Comparison of ENCODE assay signal across 11 cellular contexts in the genomic region with DNA sequence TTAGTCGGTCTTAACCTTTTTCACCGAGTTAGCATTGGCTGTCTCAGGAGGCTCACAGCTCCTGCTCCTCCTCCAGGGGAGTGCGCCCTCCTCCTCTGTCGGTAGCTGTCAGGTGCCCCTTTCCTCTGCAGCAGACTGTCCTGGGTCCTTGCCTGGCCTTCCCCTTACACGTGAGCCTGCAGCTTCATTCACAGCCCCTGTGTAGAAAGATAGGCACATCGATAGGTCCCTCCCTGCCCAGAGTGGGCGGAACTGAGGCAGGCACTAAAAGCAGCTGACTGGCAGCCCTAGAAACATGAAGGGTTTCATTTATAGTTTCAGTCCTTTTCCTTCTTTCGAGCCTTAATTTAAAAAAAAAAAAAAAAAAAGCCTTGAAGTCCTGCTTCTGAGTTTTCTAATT. TPM values are rescaled to one million over a fixed set of nuclear protein-coding genes. Genes with fewer than 3 reads are reported as not detected.
DNase-seq lines count a peak whose midpoint lies in the region; ATAC-seq and TF ChIP-seq lines count a peak whose summit lies in the region.
"Had no signal": no experiment of that assay in that cellular context is flagged by ENCODE, and none has a peak within 500 bp of the region (broad histone marks: within the 10 kb centered on the region; RNA-seq: fewer than 3 reads in every experiment).

No MANE protein-coding gene starts in this region.

- H3K27me3 Mint-ChIP-seq in T-helper 17 cell, result no peaks in the 10 kb centered on the region

- no peak overlapping the region for H2BK120ac ChIP-seq in trophoblast cell (ENCODE audit: insufficient read depth, low read length, poor library complexity)

- TF ChIP-seq EP300 in SK-N-SH (IDR thresholded peaks at IDR 0.05; ENCODE audit: borderline replicate concordance in 1 of 2, low read depth in 1 of 2, low read length in 1 of 2), result no peak

- H3K23ac ChIP-seq in trophoblast cell (ENCODE audit: low read length), result no peak overlapping the region

- H2BK5ac ChIP-seq in trophoblast cell (ENCODE audit: low read depth, low read length, poor library complexity), result no peak overlapping the region

- DNase-seq in NCI-H510A treated with DMSO at 0.1 percent for 48 hours (lab: John Stamatoyannopoulos, UW), result peak; percentile 46
- DNase-seq in NCI-H510A (lab: John Stamatoyannopoulos, UW), result no peak
- no peak for DNase-seq in T-helper 17 cell
- DNase-seq in trophoblast cell, result no peak
- DNase-seq in SW 1271 (lab: John Stamatoyannopoulos, UW), result no peak
- no peak for DNase-seq in ureter (ENCODE audit: low spot score)
- DNase-seq in SK-N-SH, result no peak
- DNase-seq: aorta, mesendoderm, NCI-H2029 treated with DMSO at 0.1 percent for 48 hours had no signal

- H4K20me1 ChIP-seq in SK-N-SH (ENCODE audit: insufficient read depth), result peaks cover 93% of the 10 kb centered on the region

- H3K4me3 Mint-ChIP-seq in T-helper 17 cell, result no peak overlapping the region

- no peaks in the 10 kb centered on the region for H3K79me1 ChIP-seq in trophoblast cell (ENCODE audit: low read length)

- no peaks in the 10 kb centered on the region for H3K9me2 ChIP-seq in SK-N-SH

- no peak overlapping the region for H4K12ac ChIP-seq in trophoblast cell (ENCODE audit: low read depth, low read length)

- peak overlapping the region; percentile 77 for H3K27ac Mint-ChIP-seq in T-helper 17 cell

- H3K27me3 ChIP-seq in trophoblast cell (ENCODE audit: insufficient read depth, low read length) (no peaks in the 10 kb centered on the region), SK-N-SH (ENCODE audit: insufficient read depth) (no peaks in the 10 kb centered on the region)

- ATAC-seq in HG02571 (IDR thresholded peaks at IDR 0.05; ENCODE audit: unreplicated experiment) (peak; percentile 64), T-helper 17 cell (no peak)

- no peak overlapping the region for H4K8ac ChIP-seq in trophoblast cell (ENCODE audit: low read depth, low read length)

- H3K79me2 ChIP-seq in trophoblast cell (ENCODE audit: control insufficient read depth, insufficient read depth, low read length, poor library complexity), result peaks cover 28% of the 10 kb centered on the region
- H3K79me2 ChIP-seq in SK-N-SH (ENCODE audit: insufficient read depth), result peaks cover 99% of the 10 kb centered on the region

- CTCF ChIA-PET in SK-N-SH (lab: Yijun Ruan, JAX), result interaction anchor here (1.4 to 6.5 kb wide), 2 partner anchors 15 to 36 kb away, joined by 3 to 37 read pairs; no protein-coding TSS in a partner anchor

- no peak for TF ChIP-seq RAD21 in SK-N-SH (IDR thresholded peaks at IDR 0.05; ENCODE audit: low read length)

- H3K9ac ChIP-seq in trophoblast cell (ENCODE audit: low read length) (no peak overlapping the region), SK-N-SH (no peak overlapping the region)

- H2AFZ ChIP-seq in trophoblast cell (ENCODE audit: insufficient read depth, low read length, poor library complexity) (no peak overlapping the region), SK-N-SH (ENCODE audit: low read depth) (no peak overlapping the region)

- H4K91ac ChIP-seq in trophoblast cell (ENCODE audit: low read depth, low read length), result no peak overlapping the region

- no peak overlapping the region for H3K14ac ChIP-seq in trophoblast cell (ENCODE audit: low read length)

- no peak overlapping the region for H2AK5ac ChIP-seq in trophoblast cell (ENCODE audit: low read length)

- no peak for TF ChIP-seq CTCF in SK-N-SH (IDR thresholded peaks at IDR 0.05)

- no peak overlapping the region for H3K4me2 ChIP-seq in trophoblast cell (ENCODE audit: low read length)
- H3K4me2 ChIP-seq in SK-N-SH, result no peak overlapping the region

- no peak overlapping the region for H3K4me3 ChIP-seq in trophoblast cell (ENCODE audit: low read depth, low read length)
- no peak overlapping the region for H3K4me3 ChIP-seq in SK-N-SH (ENCODE audit: low read depth in 2 of 2, low read length in 1 of 2)

- peaks cover 15 to 18% of the 10 kb centered on the region in 2 experiments for H3K36me3 ChIP-seq in trophoblast cell (ENCODE audit: control insufficient read depth in 1 of 2, insufficient read depth in 2 of 2, low read length in 2 of 2)
- peaks cover 2 to 4% of the 10 kb centered on the region in 2 experiments for H3K36me3 ChIP-seq in SK-N-SH (replicated peaks in 1 of 2; ENCODE audit: control insufficient read depth in 1 of 2, insufficient read depth in 2 of 2, low read length in 1 of 2)

- no peaks in the 10 kb centered on the region for H3K36me3 Mint-ChIP-seq in T-helper 17 cell (ENCODE audit: low read depth)

- H3K4ac ChIP-seq in trophoblast cell (ENCODE audit: low read depth, low read length), result peak overlapping the region; percentile 5

- peaks cover 36% of the 10 kb centered on the region for H3F3A ChIP-seq in SK-N-SH (replicated peaks; ENCODE audit: insufficient read depth)

- peaks cover 68% of the 10 kb centered on the region for H3K4me1 Mint-ChIP-seq in T-helper 17 cell

- no CpG with 5 or more reads among the region's 8 CpGs for WGBS in trophoblast cell (ENCODE audit: extremely low coverage, insufficient coverage, insufficient read length)
- 90% methylated on average over 8 of the region's 8 CpGs for WGBS in SK-N-SH (ENCODE audit: low lambda C conversion rate)

- H3K4me1 ChIP-seq in trophoblast cell (ENCODE audit: control insufficient read depth in 1 of 2, insufficient read depth in 2 of 2, low read length in 2 of 2) (peaks cover 3 to 5% of the 10 kb centered on the region in 2 experiments), SK-N-SH (ENCODE audit: control insufficient read depth in 1 of 2, insufficient read depth in 2 of 2, low read depth in 1 of 2, low read length in 1 of 2) (peaks cover 51 to 68% of the 10 kb centered on the region in 2 experiments)

- no peak overlapping the region for H3K27ac ChIP-seq in trophoblast cell (ENCODE audit: low read depth, low read length)
- no peak overlapping the region for H3K27ac ChIP-seq in SK-N-SH (ENCODE audit: low read depth in 2 of 2, low read length in 1 of 2)

- H3K18ac ChIP-seq in trophoblast cell (ENCODE audit: low read length), result no peak overlapping the region

- POLR2A ChIA-PET in SK-N-SH (lab: Yijun Ruan, JAX), result no interaction called here

- no peak overlapping the region for H2BK12ac ChIP-seq in trophoblast cell (ENCODE audit: low read length)

- no peaks in the 10 kb centered on the region for H3K9me3 ChIP-seq in T-helper 17 cell (ENCODE audit: control insufficient read depth, low read length, poor library complexity, severe bottlenecking)
- H3K9me3 ChIP-seq in trophoblast cell (ENCODE audit: insufficient read depth, low read depth, low read length), result no peaks in the 10 kb centered on the region
- no peaks in the 10 kb centered on the region for H3K9me3 ChIP-seq in SK-N-SH

TF ChIP-seq in SK-N-SH, 30 proteins besides CTCF, POLR2A, EP300 and RAD21 (continues in another document):
- TF ChIP-seq, protein P1, sequence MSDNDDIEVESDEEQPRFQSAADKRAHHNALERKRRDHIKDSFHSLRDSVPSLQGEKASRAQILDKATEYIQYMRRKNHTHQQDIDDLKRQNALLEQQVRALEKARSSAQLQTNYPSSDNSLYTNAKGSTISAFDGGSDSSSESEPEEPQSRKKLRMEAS (IDR thresholded peaks at IDR 0.05; ENCODE audit: low read depth), result no peak
- no peak for TF ChIP-seq TAF1 (IDR thresholded peaks at IDR 0.05; ENCODE audit: borderline replicate concordance, low read depth, low read length)
- TF ChIP-seq, protein P2, sequence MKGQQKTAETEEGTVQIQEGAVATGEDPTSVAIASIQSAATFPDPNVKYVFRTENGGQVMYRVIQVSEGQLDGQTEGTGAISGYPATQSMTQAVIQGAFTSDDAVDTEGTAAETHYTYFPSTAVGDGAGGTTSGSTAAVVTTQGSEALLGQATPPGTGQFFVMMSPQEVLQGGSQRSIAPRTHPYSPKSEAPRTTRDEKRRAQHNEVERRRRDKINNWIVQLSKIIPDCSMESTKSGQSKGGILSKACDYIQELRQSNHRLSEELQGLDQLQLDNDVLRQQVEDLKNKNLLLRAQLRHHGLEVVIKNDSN (IDR thresholded peaks at IDR 0.05; ENCODE audit: borderline replicate concordance, low read depth), result no peak
- TF ChIP-seq, protein P3, sequence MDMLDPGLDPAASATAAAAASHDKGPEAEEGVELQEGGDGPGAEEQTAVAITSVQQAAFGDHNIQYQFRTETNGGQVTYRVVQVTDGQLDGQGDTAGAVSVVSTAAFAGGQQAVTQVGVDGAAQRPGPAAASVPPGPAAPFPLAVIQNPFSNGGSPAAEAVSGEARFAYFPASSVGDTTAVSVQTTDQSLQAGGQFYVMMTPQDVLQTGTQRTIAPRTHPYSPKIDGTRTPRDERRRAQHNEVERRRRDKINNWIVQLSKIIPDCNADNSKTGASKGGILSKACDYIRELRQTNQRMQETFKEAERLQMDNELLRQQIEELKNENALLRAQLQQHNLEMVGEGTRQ (IDR thresholded peaks at IDR 0.05; ENCODE audit: borderline replicate concordance, low read depth, low read length), result no peak
- TF ChIP-seq RXRA (IDR thresholded peaks at IDR 0.05; ENCODE audit: borderline replicate concordance, low read depth), result no peak
- TF ChIP-seq, protein P4, sequence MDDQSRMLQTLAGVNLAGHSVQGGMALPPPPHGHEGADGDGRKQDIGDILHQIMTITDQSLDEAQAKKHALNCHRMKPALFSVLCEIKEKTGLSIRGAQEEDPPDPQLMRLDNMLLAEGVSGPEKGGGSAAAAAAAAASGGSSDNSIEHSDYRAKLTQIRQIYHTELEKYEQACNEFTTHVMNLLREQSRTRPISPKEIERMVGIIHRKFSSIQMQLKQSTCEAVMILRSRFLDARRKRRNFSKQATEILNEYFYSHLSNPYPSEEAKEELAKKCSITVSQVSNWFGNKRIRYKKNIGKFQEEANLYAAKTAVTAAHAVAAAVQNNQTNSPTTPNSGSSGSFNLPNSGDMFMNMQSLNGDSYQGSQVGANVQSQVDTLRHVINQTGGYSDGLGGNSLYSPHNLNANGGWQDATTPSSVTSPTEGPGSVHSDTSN (IDR thresholded peaks at IDR 0.05), result no peak
- TF ChIP-seq ELF1 (IDR thresholded peaks at IDR 0.05), result no peak
- TF ChIP-seq FOXM1 (IDR thresholded peaks at IDR 0.05; ENCODE audit: low read depth), result no peak

RNA-seq across cellular contexts. Expression of a gene that starts 17.2 kb away (rescaled TPM):
- total RNA-seq in T-helper 17 cell (10 to 100 TPM; 54.7 to 59.4 TPM), ureter (28.9 TPM)
- 27.5 and 27.8 TPM in 2 replicates for polyA plus RNA-seq in trophoblast cell (2013)
- 5.2 and 6.0 TPM in 2 replicates for polyA plus RNA-seq in SK-N-SH (2012; rRNA removed)
- 4.2 and 4.5 TPM in 2 replicates for polyA plus RNA-seq in SK-N-SH (2012; cell fraction: cytosol; rRNA removed)
- polyA plus RNA-seq in SK-N-SH (2012; cell fraction: nucleus; rRNA removed), result 40.7 and 44.6 TPM in 2 replicates
